In genomic region chr6:108152446-108152845, GRCh38 we compare ENCODE assay signal across 31 cellular contexts. TPM values are rescaled to one million over a fixed set of nuclear protein-coding genes. Genes with fewer than 3 reads are reported as not detected.
"Had no signal": no experiment of that assay in that cellular context is flagged by ENCODE, and none has a peak within 500 bp of the region (broad histone marks: within the 10 kb centered on the region; RNA-seq: fewer than 3 reads in every experiment).

No MANE protein-coding gene starts in this region.

- H3K4me3 Mint-ChIP-seq: stimulated activated effector memory CD8-positive, alpha-beta T cell treated with anti-CD3 and anti-CD28 coated beads, Interleukin-12 subunit alpha, Interleukin-12 subunit beta, amount 100 ng/mL, for 72 hours; stimulated activated memory B cell treated with anti-CD40 and anti-IgM and Interleukin-4, amounts not matched to agents 10 μg/mL and 1 μg/mL and 100 μg/mL, for 72 hours; stimulated activated naive B cell treated with anti-CD40 and anti-IgM and Interleukin-4, amounts not matched to agents 10 μg/mL and 1 μg/mL and 100 μg/mL, for 72 hours; stimulated activated naive CD8-positive, alpha-beta T cell treated with anti-CD3 and anti-CD28 coated beads, Interleukin-15, amount 100 ng/mL, for 72 hours; stimulated activated naive CD8-positive, alpha-beta T cell treated with anti-CD3 and anti-CD28 coated beads, Interleukin-15, Interleukin-2, amounts not matched to agents 100 ng/mL and 50 ng/mL, for 24 hours; type B pancreatic cell had no signal

- H3K36me3 Mint-ChIP-seq: stimulated activated effector memory CD8-positive, alpha-beta T cell treated with anti-CD3 and anti-CD28 coated beads, Interleukin-12 subunit alpha, Interleukin-12 subunit beta, amount 100 ng/mL, for 72 hours; type B pancreatic cell had no signal

- H3K4me3 ChIP-seq: stomach, suprapubic skin, testis, thoracic aorta, thyroid gland, tibial artery, tibial nerve, transverse colon, upper lobe of left lung, upper lobe of right lung, uterus, vagina had no signal

- FAIRE-seq: urothelium cell line had no signal

- ATAC-seq: stimulated activated effector memory CD8-positive, alpha-beta T cell treated with anti-CD3 and anti-CD28 coated beads, Interleukin-12 subunit alpha, Interleukin-12 subunit beta, amount 100 ng/mL, for 72 hours; stimulated activated memory B cell treated with anti-CD40 and anti-IgM and Interleukin-4, amounts not matched to agents 10 μg/mL and 1 μg/mL and 100 μg/mL, for 72 hours; stimulated activated naive B cell treated with anti-CD40 and anti-IgM and Interleukin-4, amounts not matched to agents 10 μg/mL and 1 μg/mL and 100 μg/mL, for 72 hours; stimulated activated naive CD8-positive, alpha-beta T cell treated with anti-CD3 and anti-CD28 coated beads, Interleukin-15, amount 100 ng/mL, for 72 hours; stimulated activated naive CD8-positive, alpha-beta T cell treated with anti-CD3 and anti-CD28 coated beads, Interleukin-15, Interleukin-2, amounts not matched to agents 100 U/mL and 50 U/mL, for 24 hours; upper lobe of right lung had no signal

- H3K36me3 ChIP-seq: stomach, suprapubic skin, thoracic aorta, thyroid gland, tibial artery, tibial nerve, transverse colon, upper lobe of left lung, upper lobe of right lung, uterus, vagina had no signal

- H3K27ac Mint-ChIP-seq: stimulated activated effector memory CD8-positive, alpha-beta T cell treated with anti-CD3 and anti-CD28 coated beads, Interleukin-12 subunit alpha, Interleukin-12 subunit beta, amount 100 ng/mL, for 72 hours; stimulated activated memory B cell treated with anti-CD40 and anti-IgM and Interleukin-4, amounts not matched to agents 10 μg/mL and 1 μg/mL and 100 μg/mL, for 72 hours; stimulated activated naive B cell treated with anti-CD40 and anti-IgM and Interleukin-4, amounts not matched to agents 10 μg/mL and 1 μg/mL and 100 μg/mL, for 72 hours; stimulated activated naive CD8-positive, alpha-beta T cell treated with anti-CD3 and anti-CD28 coated beads, Interleukin-15, amount 100 ng/mL, for 72 hours; stimulated activated naive CD8-positive, alpha-beta T cell treated with anti-CD3 and anti-CD28 coated beads, Interleukin-15, Interleukin-2, amounts not matched to agents 100 ng/mL and 50 ng/mL, for 24 hours; type B pancreatic cell had no signal

- H3K9me3 Mint-ChIP-seq: type B pancreatic cell had no signal

- H3K27ac ChIP-seq: stomach, suprapubic skin, testis, thoracic aorta, thyroid gland, tibial artery, tibial nerve, transverse colon, upper lobe of left lung, upper lobe of right lung, uterus, vagina had no signal

- DNase-seq: stimulated activated CD4-positive, alpha-beta T cell treated with anti-CD3 and anti-CD28 coated beads, Interleukin-2, amount 100 ng/mL, for 48 hours; stimulated activated CD4-positive, alpha-beta T cell treated with anti-CD3 and anti-CD28 coated beads, Interleukin-4, amount 100 ng/mL, for 1 hour; stimulated activated CD4-positive, alpha-beta T cell treated with anti-CD3 and anti-CD28 coated beads, Interleukin-4, amount 100 ng/mL, for 24 hours; stimulated activated CD4-positive, alpha-beta T cell treated with anti-CD3 and anti-CD28 coated beads, Interleukin-4, amount 100 ng/mL, for 4 hours; stimulated activated CD8-positive, alpha-beta memory T cell treated with anti-CD3 and anti-CD28 coated beads, Interleukin-4, amount 100 ng/mL, for 48 hours; stimulated activated naive B cell treated with anti-CD40 and anti-IgM and Interleukin-4, amounts not matched to agents 10 μg/mL and 1 μg/mL and 100 μg/mL, for 72 hours; stimulated activated naive CD4-positive, alpha-beta T cell; stimulated activated naive CD4-positive, alpha-beta T cell treated with Interleukin-2 at 50 U/mL for 16 hours; stimulated activated naive CD8-positive, alpha-beta T cell treated with anti-CD3 and anti-CD28 coated beads, Interleukin-15, amount 100 ng/mL, for 72 hours; stimulated activated naive CD8-positive, alpha-beta T cell treated with anti-CD3 and anti-CD28 coated beads, Interleukin-15, Interleukin-2, amounts not matched to agents 100 U/mL and 50 U/mL, for 24 hours; stomach; substantia nigra; testis; thyroid gland; tibial artery; transverse colon; trophoblast cell; upper lobe of left lung; upper lobe of right lung; uterus had no signal

- H3K27me3 ChIP-seq: testis, vagina had no signal

- H3K9me3 ChIP-seq: suprapubic skin, testis, thoracic aorta, thyroid gland, transverse colon, upper lobe of left lung, upper lobe of right lung, vagina had no signal

- H3K4me1 ChIP-seq: testis, uterus had no signal

RNA-seq across cellular contexts. Expression of gene NR2E1, which starts 13.4 kb away (rescaled TPM):
- total RNA-seq: stomach, subcutaneous adipose tissue, thoracic aorta, thyroid gland, tibial nerve, transverse colon, upper lobe of left lung, upper lobe of right lung, urinary bladder, uterus, vagina had no signal
- polyA plus RNA-seq: stomach, urinary bladder had no signal
